9 cellular contexts compared by ENCODE assay signal in genomic region chr16:21159281-21159951, GRCh38. TPM values are rescaled to one million over a fixed set of nuclear protein-coding genes. Genes with fewer than 3 reads are reported as not detected.
DNase-seq lines count a peak whose midpoint lies in the region; ATAC-seq and TF ChIP-seq lines count a peak whose summit lies in the region.
"Had no signal": no experiment of that assay in that cellular context is flagged by ENCODE, and none has a peak within 500 bp of the region (broad histone marks: within the 10 kb centered on the region; RNA-seq: fewer than 3 reads in every experiment).

No MANE protein-coding gene starts in this region.

- peak; percentile 55 for ATAC-seq in left colon
- ATAC-seq in GM18907 (IDR thresholded peaks at IDR 0.05; ENCODE audit: unreplicated experiment), result no peak

- DNase-seq in GM13976 (ENCODE audit: low spot score) (peak; percentile 51), RKO (ENCODE audit: low spot score) (peak; percentile 25), left colon (peak; percentile 54 to 62), SHP77 (lab: John Stamatoyannopoulos, UW) (no peak), NCI-H446 (lab: John Stamatoyannopoulos, UW) (no peak)
- DNase-seq in central memory CD4-positive, alpha-beta T cell, result peak; percentile 12
- peak in 4 of 6 experiments; percentile 21 to 40 (median 32) for DNase-seq in stimulated activated naive CD4-positive, alpha-beta T cell (lab: John Stamatoyannopoulos, UW)

- no peak for TF ChIP-seq CTCF in GM13976 (IDR thresholded peaks at IDR 0.05; ENCODE audit: borderline replicate concordance, control extremely low read depth, extremely low read depth, insufficient read depth, missing control alignments)

- in situ Hi-C loops in GM13976 (cut with MboI; ENCODE audit: low sequenced_read_pairs, unreplicated experiment), result no loop called here

- intact Hi-C loops in left colon (cut with DNase I, micrococcal nuclease), result loop anchor here in 1 of 2 donors (10.0 kb wide), 1 partner anchor 145 kb away; no protein-coding TSS in a partner anchor

RNA-seq across cellular contexts. Expression of gene LDAF1, which starts 0.9 kb away (rescaled TPM):
- total RNA-seq in left colon, result 10 to 100 TPM; 35.1 to 58.9 TPM

RNA-seq across cellular contexts. Expression of gene DNAH3, which starts 8.8 kb away (rescaled TPM):
- total RNA-seq in left colon, result 1 to 10 TPM; 4.8 to 4.9 TPM

RNA-seq across cellular contexts. Expression of gene ZP2, which starts 52.0 kb away (rescaled TPM):
- under 1 TPM in 1 of 2 donors, not detected in 1; 0.18 TPM for total RNA-seq in left colon
- total RNA-seq: T-helper 1 cell treated with Interleukin-12 subunit alpha and Interleukin-12 subunit beta and Interleukin-4 antibody, amounts not matched to agents 30 ng/mL and 1 ng/mL, for 36 hours had no signal

Comparison
In these comparisons a context has a peak if more than half of its experiments do, and no peak if none do; other contexts are left out.
1. DNase-seq: peak in GM13976 (single experiment), RKO (single experiment), central memory CD4-positive, alpha-beta T cell (single experiment), left colon (2 of 2) and stimulated activated naive CD4-positive, alpha-beta T cell (4 of 6); none in SHP77 (0 of 2) and NCI-H446 (0 of 2).